ENCODE assay signal across 8 cellular contexts in the genomic region with DNA sequence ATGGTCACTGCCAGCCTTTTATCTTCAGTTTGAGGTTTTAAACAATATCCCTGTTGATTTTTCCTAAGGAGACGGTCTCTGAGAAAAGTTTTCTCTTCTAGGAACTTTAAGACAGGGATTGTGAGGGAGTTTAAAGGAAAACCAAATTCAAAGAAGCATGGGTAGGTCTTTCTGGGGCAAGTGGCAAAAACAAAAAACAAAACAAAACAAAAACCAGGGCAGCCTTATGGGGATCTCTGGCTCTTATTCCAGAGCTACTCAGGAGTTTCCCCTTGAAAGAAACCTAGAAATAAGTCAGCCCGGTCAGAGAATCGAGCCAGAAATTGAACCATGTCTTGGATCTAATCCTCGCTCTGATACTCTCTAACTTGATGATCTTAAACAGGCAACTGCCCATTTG.
"Had no signal": no experiment of that assay in that cellular context is flagged by ENCODE, and none has a peak within 500 bp of the region (broad histone marks: within the 10 kb centered on the region; RNA-seq: fewer than 3 reads in every experiment).

No MANE protein-coding gene starts in this region.

- H3K4me3 ChIP-seq: GM12878 had no signal

- ATAC-seq: GM12878 had no signal

- DNase-seq: GDM1, GF-D8 had no signal

- FAIRE-seq: G401.6, GM12878, GM12891, GM12892, GM18507, GM19239 had no signal
